11 cellular contexts compared by ENCODE assay signal in the genomic region with DNA sequence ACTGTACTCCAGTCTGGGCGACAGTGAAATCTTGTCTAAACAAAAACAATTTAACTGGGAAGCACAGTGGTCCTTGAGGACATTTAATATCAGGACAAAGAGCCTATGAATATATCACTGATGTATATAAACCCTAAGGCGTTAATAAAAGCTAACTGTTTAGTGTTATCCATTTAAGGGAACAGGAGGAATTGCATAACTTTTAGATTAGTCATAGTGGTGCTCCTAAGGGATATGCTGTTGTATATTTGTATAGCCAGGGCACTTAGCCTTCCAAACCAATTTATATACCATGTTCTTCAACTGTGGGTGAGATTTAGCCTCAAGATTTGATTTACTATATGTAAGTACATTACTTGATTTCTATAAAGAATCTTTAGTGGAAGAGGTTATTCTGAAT. TPM values are rescaled to one million over a fixed set of nuclear protein-coding genes. Genes with fewer than 3 reads are reported as not detected.
DNase-seq lines count a peak whose midpoint lies in the region; ATAC-seq and TF ChIP-seq lines count a peak whose summit lies in the region.
"Had no signal": no experiment of that assay in that cellular context is flagged by ENCODE, and none has a peak within 500 bp of the region (broad histone marks: within the 10 kb centered on the region; RNA-seq: fewer than 3 reads in every experiment).

No MANE protein-coding gene starts in this region.

- WGBS in esophagus muscularis mucosa: 58% methylated on average over 2 of the region's 2 CpGs

- peaks cover 14 to 33% (median 23%) of the 10 kb centered on the region in 4 donors for H3K4me1 ChIP-seq in esophagus muscularis mucosa

- H3K27ac ChIP-seq in esophagus muscularis mucosa (replicated peaks in 1 of 4): peak overlapping the region in 3 of 4 donors; percentile 34 to 52 (median 40)
- H3K27ac ChIP-seq: adrenal gland, VCaP had no signal

- no peak for TF ChIP-seq POLR2A in esophagus muscularis mucosa (IDR thresholded peaks at IDR 0.05; ENCODE audit: low read depth)

- ATAC-seq in esophagus mucosa: no peak
- no peak for ATAC-seq in omental fat pad (ENCODE audit: low FRiP score)
- ATAC-seq: mucosa of descending colon had no signal

- DNase-seq in GF-D8 (lab: John Stamatoyannopoulos, UW): peak; percentile 33
- peak; percentile 4 for DNase-seq in NCI-H69 (lab: John Stamatoyannopoulos, UW)
- DNase-seq in esophagus muscularis mucosa (ENCODE audit: extremely low spot score): no peak
- DNase-seq in retinal pigment epithelial cell (ENCODE audit: low read depth): peak; percentile 10
- DNase-seq in activated CD8-positive, alpha-beta memory T cell treated with anti-CD3 and anti-CD28 coated beads, Interleukin-2, amount 50 U/mL, for 4 hours: no peak
- no peak for DNase-seq in omental fat pad (ENCODE audit: low spot score)
- DNase-seq: adrenal gland; effector memory CD4-positive, alpha-beta T cell; mucosa of descending colon had no signal

- intact Hi-C loops in esophagus muscularis mucosa (cut with DNase I): loop anchor here (10.0 kb wide), 1 partner anchor 127 kb away; a partner anchor contains a TSS

- no peak for TF ChIP-seq EP300 in esophagus muscularis mucosa (IDR thresholded peaks at IDR 0.05)

- H3K36me3 ChIP-seq in esophagus muscularis mucosa: peaks cover 32 to 51% (median 46%) of the 10 kb centered on the region in 4 donors

- H3K27me3 ChIP-seq in esophagus muscularis mucosa: no peaks in the 10 kb centered on the region
- H3K27me3 ChIP-seq: adrenal gland had no signal

- no peaks in the 10 kb centered on the region for H3K9me3 ChIP-seq in esophagus muscularis mucosa
- H3K9me3 ChIP-seq: adrenal gland, mucosa of descending colon had no signal

- H3K4me3 ChIP-seq in esophagus muscularis mucosa (no peak overlapping the region), retinal pigment epithelial cell (ENCODE audit: low read length) (no peak overlapping the region)
- H3K4me3 ChIP-seq: adrenal gland, mucosa of descending colon had no signal

- TF ChIP-seq CTCF in esophagus muscularis mucosa (IDR thresholded peaks at IDR 0.05) (no peak), retinal pigment epithelial cell (conservative IDR thresholded peaks at IDR 0.05; ENCODE audit: low read depth, low read length) (no peak), omental fat pad (IDR thresholded peaks at IDR 0.05) (no peak)

RNA-seq across cellular contexts. Expression of a gene that starts 3.0 kb away (rescaled TPM):
- total RNA-seq in esophagus muscularis mucosa (1 to 10 TPM; 1.9 to 4.2 (median 2.5) TPM), esophagus mucosa (14.7 TPM), omental fat pad (1 to 10 TPM; 1.2 to 5.4 (median 3.0) TPM)

RNA-seq across cellular contexts. Expression of a gene that starts 29.3 kb away (rescaled TPM):
- total RNA-seq in esophagus muscularis mucosa: 10 to 100 TPM; 31.6 to 65.4 (median 52.8) TPM
- total RNA-seq in esophagus mucosa: 73.6 TPM
- 100 to 1,000 TPM in 1 of 4 donors, 10 to 100 TPM in 3; 66.8 to 135 (median 83.6) TPM for total RNA-seq in omental fat pad

RNA-seq across cellular contexts. Expression of a gene that starts 52.7 kb away (rescaled TPM):
- 10 to 100 TPM; 65.4 to 81.3 (median 75.0) TPM for total RNA-seq in esophagus muscularis mucosa
- total RNA-seq in esophagus mucosa: 77.2 TPM
- total RNA-seq in omental fat pad: 100 to 1,000 TPM in 1 of 4 donors, 10 to 100 TPM in 3; 68.6 to 116 (median 85.5) TPM

RNA-seq across cellular contexts. Expression of a gene that starts 58.7 kb away (rescaled TPM):
- total RNA-seq in esophagus muscularis mucosa (not detected), esophagus mucosa (not detected), omental fat pad (not detected)
- total RNA-seq: adrenal gland had no signal

Comparison
In these comparisons a context has a peak if more than half of its experiments do, and no peak if none do; other contexts are left out.
1. DNase-seq: peak in GF-D8 (single experiment), NCI-H69 (single experiment) and retinal pigment epithelial cell (single experiment); none in esophagus muscularis mucosa (single experiment), activated CD8-positive, alpha-beta memory T cell treated with anti-CD3 and anti-CD28 coated beads, Interleukin-2, amount 50 U/mL, for 4 hours (single experiment) and omental fat pad (single experiment).